In genomic region chr11:8612522-8612921, GRCh38 we compare ENCODE assay signal across 17 cellular contexts. TPM values are rescaled to one million over a fixed set of nuclear protein-coding genes. Genes with fewer than 3 reads are reported as not detected.
DNase-seq lines count a peak whose midpoint lies in the region; ATAC-seq and TF ChIP-seq lines count a peak whose summit lies in the region.
"Had no signal": no experiment of that assay in that cellular context is flagged by ENCODE, and none has a peak within 500 bp of the region (broad histone marks: within the 10 kb centered on the region; RNA-seq: fewer than 3 reads in every experiment).

No MANE protein-coding gene starts in this region.

- H3K27me3 ChIP-seq in esophagus muscularis mucosa: no peaks in the 10 kb centered on the region
- no peaks in the 10 kb centered on the region for H3K27me3 ChIP-seq in CD4-positive, alpha-beta T cell (ENCODE audit: control insufficient read depth, insufficient read depth, low read length)

- no peaks in the 10 kb centered on the region for H3K9me3 ChIP-seq in esophagus muscularis mucosa
- H3K9me3 ChIP-seq in CD4-positive, alpha-beta T cell (ENCODE audit: control insufficient read depth, low read length): no peaks in the 10 kb centered on the region
- H3K9me3 ChIP-seq: Caco-2, SK-N-SH had no signal

- H3K36me3 ChIP-seq in esophagus muscularis mucosa: peaks cover 0 to 30% (median 11%) of the 10 kb centered on the region in 4 donors

- 92% methylated on average over 5 of the region's 5 CpGs for WGBS in esophagus muscularis mucosa

- CTCF ChIA-PET in CD4-positive, alpha-beta T cell (lab: Charles Lee): no interaction called here

- H3K4me1 Mint-ChIP-seq in activated T-helper 17 cell treated with anti-CD3 and anti-CD28 coated beads, Interleukin-2, amount 50 U/mL, for 72 hours: peaks cover 5% of the 10 kb centered on the region
- no peaks in the 10 kb centered on the region for H3K4me1 Mint-ChIP-seq in osteocyte (ENCODE audit: unreplicated experiment)
- peaks cover 9% of the 10 kb centered on the region for H3K4me1 Mint-ChIP-seq in CD4-positive, alpha-beta T cell (ENCODE audit: low read depth)

- no peak overlapping the region for H3K4me3 Mint-ChIP-seq in activated T-helper 17 cell treated with anti-CD3 and anti-CD28 coated beads, Interleukin-2, amount 50 U/mL, for 72 hours
- no peak overlapping the region for H3K4me3 Mint-ChIP-seq in osteocyte (ENCODE audit: unreplicated experiment)
- no peak overlapping the region for H3K4me3 Mint-ChIP-seq in CD4-positive, alpha-beta T cell

- POLR2A ChIA-PET in CD4-positive, alpha-beta T cell (lab: Charles Lee): no interaction called here

- H3K4me3 ChIP-seq in esophagus muscularis mucosa: no peak overlapping the region
- H3K4me3 ChIP-seq: GM23248 had no signal

- no peaks in the 10 kb centered on the region for H3K27me3 Mint-ChIP-seq in activated T-helper 17 cell treated with anti-CD3 and anti-CD28 coated beads, Interleukin-2, amount 50 U/mL, for 72 hours
- H3K27me3 Mint-ChIP-seq in osteocyte (ENCODE audit: unreplicated experiment): no peaks in the 10 kb centered on the region
- no peaks in the 10 kb centered on the region for H3K27me3 Mint-ChIP-seq in CD4-positive, alpha-beta T cell

- intact Hi-C loops in esophagus muscularis mucosa (cut with DNase I): no loop called here
- intact Hi-C loops in CD4-positive, alpha-beta T cell (cut with DNase I, micrococcal nuclease): no loop called here

- peaks cover 17% of the 10 kb centered on the region for H3K36me3 Mint-ChIP-seq in activated T-helper 17 cell treated with anti-CD3 and anti-CD28 coated beads, Interleukin-2, amount 50 U/mL, for 72 hours (ENCODE audit: low read depth)
- H3K36me3 Mint-ChIP-seq in osteocyte (ENCODE audit: unreplicated experiment): peaks cover 17% of the 10 kb centered on the region
- peaks cover 20% of the 10 kb centered on the region for H3K36me3 Mint-ChIP-seq in CD4-positive, alpha-beta T cell (ENCODE audit: low read depth)

- no peak for ATAC-seq in activated T-helper 17 cell treated with anti-CD3 and anti-CD28 coated beads, Interleukin-2, amount 50 U/mL, for 72 hours (replicated peaks)
- no peak for ATAC-seq in CD4-positive, alpha-beta T cell (ENCODE audit: poor library complexity)
- ATAC-seq in HG02885 (IDR thresholded peaks at IDR 0.05; ENCODE audit: poor library complexity, unreplicated experiment): no peak

- peaks cover 0 to 29% (median 6%) of the 10 kb centered on the region in 4 donors for H3K4me1 ChIP-seq in esophagus muscularis mucosa
- H3K4me1 ChIP-seq: Caco-2 had no signal

- peak overlapping the region; percentile 7 for H3K27ac Mint-ChIP-seq in activated T-helper 17 cell treated with anti-CD3 and anti-CD28 coated beads, Interleukin-2, amount 50 U/mL, for 72 hours
- H3K27ac Mint-ChIP-seq in osteocyte (ENCODE audit: unreplicated experiment): no peak overlapping the region
- H3K27ac Mint-ChIP-seq in CD4-positive, alpha-beta T cell: no peak overlapping the region

- no peak for TF ChIP-seq EP300 in esophagus muscularis mucosa (IDR thresholded peaks at IDR 0.05)

- H3K9me3 Mint-ChIP-seq in activated T-helper 17 cell treated with anti-CD3 and anti-CD28 coated beads, Interleukin-2, amount 50 U/mL, for 72 hours: no peaks in the 10 kb centered on the region
- no peaks in the 10 kb centered on the region for H3K9me3 Mint-ChIP-seq in osteocyte (ENCODE audit: unreplicated experiment)
- no peaks in the 10 kb centered on the region for H3K9me3 Mint-ChIP-seq in CD4-positive, alpha-beta T cell

- TF ChIP-seq CTCF in esophagus muscularis mucosa (IDR thresholded peaks at IDR 0.05) (no peak), osteocyte (IDR thresholded peaks at IDR 0.05) (no peak)
- no peak for TF ChIP-seq CTCF in CD4-positive, alpha-beta T cell (IDR thresholded peaks at IDR 0.05)

- H3K27ac ChIP-seq in esophagus muscularis mucosa (replicated peaks in 1 of 4): peak overlapping the region in 1 of 4 donors; percentile 75
- no peak overlapping the region for H3K27ac ChIP-seq in CD4-positive, alpha-beta T cell (ENCODE audit: low read depth, low read length)
- H3K27ac ChIP-seq: GM23248 had no signal

- DNase-seq in NCI-H146 (lab: John Stamatoyannopoulos, UW) (peak; percentile 66), esophagus muscularis mucosa (ENCODE audit: extremely low spot score) (peak; percentile 66), osteocyte (ENCODE audit: extremely low spot score, unreplicated experiment) (peak; percentile 65), T-helper 2 cell (no peak)
- DNase-seq in CD4-positive, alpha-beta T cell: no peak
- DNase-seq: Caco-2, GM23248, HCEC 1CT, NCI-H1105 treated with DMSO at 0.1 percent for 48 hours, NCI-H187, NCI-H2107, NCI-H226, NCI-H524, SHP77, SK-N-SH had no signal

- TF ChIP-seq POLR2A in esophagus muscularis mucosa (IDR thresholded peaks at IDR 0.05; ENCODE audit: low read depth): no peak

RNA-seq across cellular contexts. Expression of gene STK33, which starts 18.5 kb away (rescaled TPM):
- 1 to 10 TPM in 1 of 2 donors, under 1 TPM in 1; 0.40 to 1.0 TPM for total RNA-seq in activated T-helper 17 cell treated with anti-CD3 and anti-CD28 coated beads, Interleukin-2, amount 50 U/mL, for 72 hours
- total RNA-seq in esophagus muscularis mucosa: 10 to 100 TPM; 12.7 to 29.1 (median 19.8) TPM
- 0.65 and 1.3 TPM in 2 replicates for total RNA-seq in osteocyte
- not detected for total RNA-seq in CD4-positive, alpha-beta T cell
- total RNA-seq: GM23248 had no signal

Comparison
In these comparisons a context has a peak if more than half of its experiments do, and no peak if none do; other contexts are left out.
1. DNase-seq: peak in NCI-H146 (single experiment), esophagus muscularis mucosa (single experiment) and osteocyte (single experiment); none in T-helper 2 cell (0 of 5) and CD4-positive, alpha-beta T cell (0 of 10).